In genomic region chr11:101127348-101127698, GRCh38 we compare ENCODE assay signal across 8 cellular contexts. TPM values are rescaled to one million over a fixed set of nuclear protein-coding genes. Genes with fewer than 3 reads are reported as not detected.
DNase-seq lines count a peak whose midpoint lies in the region; ATAC-seq and TF ChIP-seq lines count a peak whose summit lies in the region.

No MANE protein-coding gene starts in this region.

- WGBS in body of pancreas, 2 donors, result 0% methylated on average over 39 of the region's 45 CpGs; no CpG with 5 or more reads in 1 of the 2 donors

- no peak for TF ChIP-seq POLR2A in body of pancreas (IDR thresholded peaks at IDR 0.05)

- H3K9me3 ChIP-seq in body of pancreas, result no peaks in the 10 kb centered on the region
- H3K9me3 ChIP-seq in skeletal muscle satellite cell (replicated peaks; ENCODE audit: low read length), result no peaks in the 10 kb centered on the region

- no peaks in the 10 kb centered on the region for H3K36me3 ChIP-seq in H7 (replicated peaks; ENCODE audit: control insufficient read depth, insufficient read depth, low read length)
- no peaks in the 10 kb centered on the region for H3K36me3 ChIP-seq in body of pancreas (replicated peaks in 1 of 2; ENCODE audit: insufficient read depth in 1 of 2, low read depth in 2 of 2)
- no peaks in the 10 kb centered on the region for H3K36me3 ChIP-seq in skeletal muscle satellite cell (ENCODE audit: insufficient read depth, low read length)

- peak overlapping the region; percentile 80 for H3K4me2 ChIP-seq in skeletal muscle satellite cell (ENCODE audit: low read length)

- peaks cover 31% of the 10 kb centered on the region for H3K4me1 ChIP-seq in body of pancreas
- peaks cover 19% of the 10 kb centered on the region for H3K4me1 ChIP-seq in skeletal muscle satellite cell (ENCODE audit: control insufficient read depth, insufficient read depth, low read length)

- no peak overlapping the region for H3K27ac ChIP-seq in body of pancreas

- peak; percentile 48 for ATAC-seq in body of pancreas
- no peak for ATAC-seq in GM18870 (IDR thresholded peaks at IDR 0.05; ENCODE audit: unreplicated experiment)

- DNase-seq in H7 (peak; percentile 76), body of pancreas (peak; percentile 3 to 26 (median 12)), iPS-NIHi11 (ENCODE audit: low spot score) (peak; percentile 65), DMS79 treated with DMSO at 0.1 percent for 48 hours (lab: John Stamatoyannopoulos, UW) (no peak), GF-D8 (lab: John Stamatoyannopoulos, UW) (no peak)
- no peak for DNase-seq in activated naive CD4-positive, alpha-beta T cell (lab: John Stamatoyannopoulos, UW)

- H3K9ac ChIP-seq in skeletal muscle satellite cell (ENCODE audit: low read depth, low read length), result no peak overlapping the region

- H3K27me3 ChIP-seq in H7 (ENCODE audit: control insufficient read depth, insufficient read depth, low read length), result peaks cover 67% of the 10 kb centered on the region
- peaks cover 0 to 19% of the 10 kb centered on the region in 2 donors for H3K27me3 ChIP-seq in body of pancreas
- H3K27me3 ChIP-seq in skeletal muscle satellite cell (ENCODE audit: control insufficient read depth, insufficient read depth, low read length), result peaks cover 73% of the 10 kb centered on the region

- intact Hi-C loops in body of pancreas (cut with DNase I), result no loop called here

- H3K4me3 ChIP-seq in H7 (ENCODE audit: insufficient read depth, low read depth, low read length) (peak overlapping the region; percentile 45), body of pancreas (peak overlapping the region in 1 of 2 donors; percentile 27), skeletal muscle satellite cell (ENCODE audit: low read length) (peak overlapping the region; percentile 60)

- TF ChIP-seq CTCF in body of pancreas (IDR thresholded peaks at IDR 0.05), result no peak

RNA-seq across cellular contexts. Expression of gene PGR, which starts 2.3 kb away (rescaled TPM):
- total RNA-seq in H7 (2014; rRNA removed; shearing (Covaris generic)), result 0.31 TPM in 1 of 2 replicates, not detected in the other
- total RNA-seq in body of pancreas, result 1 to 10 TPM; 1.6 to 2.3 TPM
- total RNA-seq in skeletal muscle satellite cell (2012; rRNA removed), result under 0.01 TPM in 2 replicates

Comparison
In these comparisons a context has a peak if more than half of its experiments do, and no peak if none do; other contexts are left out.
1. DNase-seq: peak in H7 (single experiment), body of pancreas (4 of 4) and iPS-NIHi11 (single experiment); none in DMS79 treated with DMSO at 0.1 percent for 48 hours (single experiment), activated naive CD4-positive, alpha-beta T cell (0 of 4) and GF-D8 (single experiment).